In genomic region chr14:69634871-69635270, GRCh38 we compare ENCODE assay signal across 12 cellular contexts. TPM values are rescaled to one million over a fixed set of nuclear protein-coding genes. Genes with fewer than 3 reads are reported as not detected.
DNase-seq lines count a peak whose midpoint lies in the region; ATAC-seq and TF ChIP-seq lines count a peak whose summit lies in the region.
"Had no signal": no experiment of that assay in that cellular context is flagged by ENCODE, and none has a peak within 500 bp of the region (broad histone marks: within the 10 kb centered on the region; RNA-seq: fewer than 3 reads in every experiment).

No MANE protein-coding gene starts in this region.

- H4K91ac ChIP-seq in H9 (ENCODE audit: insufficient read length, low read depth, low read length): no peak overlapping the region

- H3K4me2 ChIP-seq in H9 (ENCODE audit: insufficient read depth, insufficient read length, low read length): no peak overlapping the region
- H3K4me2 ChIP-seq: neural progenitor cell had no signal

- H4K5ac ChIP-seq in H9 (ENCODE audit: insufficient read length, low read depth, low read length): no peak overlapping the region

- DNase-seq in heart left ventricle (no peak), cardiac septum (ENCODE audit: low spot score) (no peak), upper lobe of left lung (no peak), H9 (no peak), NCI-H2196 treated with DMSO at 0.1 percent for 48 hours (lab: John Stamatoyannopoulos, UW; ENCODE audit: unreplicated experiment) (no peak), DMS79 treated with DMSO at 0.1 percent for 48 hours (lab: John Stamatoyannopoulos, UW) (no peak)
- DNase-seq in naive thymus-derived CD4-positive, alpha-beta T cell: no peak
- DNase-seq: effector CD8-positive, alpha-beta T cell; EL; stimulated activated CD4-positive, alpha-beta T cell treated with anti-CD3 and anti-CD28 coated beads, Interleukin-12 subunit alpha, Interleukin-12 subunit beta, amount 100 ng/mL, for 4 hours had no signal

- no peaks in the 10 kb centered on the region for H4K20me1 ChIP-seq in H9 (ENCODE audit: control insufficient read depth, insufficient read depth, insufficient read length)

- H3K4me3 Mint-ChIP-seq in activated T-helper 17 cell treated with anti-CD3 and anti-CD28 coated beads, Interleukin-2, amount 50 U/mL, for 72 hours: peak overlapping the region; percentile 80
- H3K4me3 Mint-ChIP-seq in naive thymus-derived CD4-positive, alpha-beta T cell: peak overlapping the region; percentile 18 to 81 (median 68)
- no peak overlapping the region for H3K4me3 Mint-ChIP-seq in H9
- H3K4me3 Mint-ChIP-seq: neural progenitor cell had no signal

- no peak overlapping the region for H2BK15ac ChIP-seq in H9 (ENCODE audit: low read depth, low read length)

- CTCF ChIA-PET in naive thymus-derived CD4-positive, alpha-beta T cell (lab: Charles Lee): no interaction called here

- no peak overlapping the region for H2BK20ac ChIP-seq in H9 (ENCODE audit: low read depth, low read length, poor library complexity, severe bottlenecking)

- H2BK5ac ChIP-seq in H9 (ENCODE audit: insufficient read length, low read length): no peak overlapping the region

- H3K4me1 ChIP-seq in heart left ventricle: peaks cover 7 to 98% (median 93%) of the 10 kb centered on the region in 12 donors
- peaks cover 50 to 73% of the 10 kb centered on the region in 2 donors for H3K4me1 ChIP-seq in naive thymus-derived CD4-positive, alpha-beta T cell (ENCODE audit: control insufficient read depth in 2 of 2, insufficient read depth in 2 of 2, low read length in 2 of 2)
- H3K4me1 ChIP-seq in upper lobe of left lung: peaks cover 90 to 99% (median 92%) of the 10 kb centered on the region in 4 donors
- peaks cover 16% of the 10 kb centered on the region; the same call in 1 of the 2 replicates for H3K4me1 ChIP-seq in H9 (ENCODE audit: insufficient read depth, low read length)

- ATAC-seq in heart left ventricle (no peak), upper lobe of left lung (ENCODE audit: low FRiP score in 2 of 2) (no peak)
- ATAC-seq in activated T-helper 17 cell treated with anti-CD3 and anti-CD28 coated beads, Interleukin-2, amount 50 U/mL, for 72 hours (replicated peaks): no peak
- no peak for ATAC-seq in naive thymus-derived CD4-positive, alpha-beta T cell

- no peak overlapping the region for H2BK120ac ChIP-seq in H9 (ENCODE audit: low read depth, low read length, poor library complexity, severe bottlenecking)

- no peak for TF ChIP-seq POLR2A in heart left ventricle (IDR thresholded peaks at IDR 0.05)
- TF ChIP-seq POLR2A in upper lobe of left lung (IDR thresholded peaks at IDR 0.05): no peak

- peak overlapping the region; percentile 87 for H3K27ac Mint-ChIP-seq in activated T-helper 17 cell treated with anti-CD3 and anti-CD28 coated beads, Interleukin-2, amount 50 U/mL, for 72 hours
- peak overlapping the region; percentile 58 to 95 (median 85) for H3K27ac Mint-ChIP-seq in naive thymus-derived CD4-positive, alpha-beta T cell
- H3K27ac Mint-ChIP-seq in H9: no peak overlapping the region
- H3K27ac Mint-ChIP-seq: neural progenitor cell had no signal

- no peaks in the 10 kb centered on the region for H3K27me3 ChIP-seq in heart left ventricle
- no peaks in the 10 kb centered on the region for H3K27me3 ChIP-seq in naive thymus-derived CD4-positive, alpha-beta T cell (ENCODE audit: control insufficient read depth in 2 of 2, insufficient read depth in 2 of 2, low read length in 2 of 2)
- no peaks in the 10 kb centered on the region for H3K27me3 ChIP-seq in upper lobe of left lung
- no peaks in the 10 kb centered on the region for H3K27me3 ChIP-seq in H9 (ENCODE audit: insufficient read depth, low read length)
- H3K27me3 ChIP-seq: neural progenitor cell had no signal

- no peak overlapping the region for H3K4ac ChIP-seq in H9 (ENCODE audit: low read depth, low read length)

- no peak overlapping the region for H3K9ac ChIP-seq in H9 (ENCODE audit: extremely low read depth, insufficient read length, low read length)
- H3K9ac ChIP-seq: neural progenitor cell had no signal

- H3T11ph ChIP-seq in H9 (ENCODE audit: low read length): no peak overlapping the region

- intact Hi-C loops in heart left ventricle (cut with DNase I): no loop called here
- intact Hi-C loops in cardiac septum (cut with DNase I): loop anchor here (2.0 kb wide), 1 partner anchor 14 kb away; no protein-coding TSS in a partner anchor
- intact Hi-C loops in naive thymus-derived CD4-positive, alpha-beta T cell (cut with micrococcal nuclease): loop anchor here (1.0 to 5.0 kb wide), 2 partner anchors 10 to 33 kb away; no protein-coding TSS in a partner anchor

- POLR2A ChIA-PET in naive thymus-derived CD4-positive, alpha-beta T cell (lab: Charles Lee): interaction anchor here (0.7 to 2.1 kb wide), 7 partner anchors 10 to 133 kb away, joined by 3 to 7 read pairs (median 4); partner anchors contain the start of gene SUSD6

- H3K36me3 Mint-ChIP-seq in activated T-helper 17 cell treated with anti-CD3 and anti-CD28 coated beads, Interleukin-2, amount 50 U/mL, for 72 hours (ENCODE audit: low read depth): peaks cover 40% of the 10 kb centered on the region
- peaks cover 0 to 14% (median 0%) of the 10 kb centered on the region in 5 donors for H3K36me3 Mint-ChIP-seq in naive thymus-derived CD4-positive, alpha-beta T cell
- no peaks in the 10 kb centered on the region for H3K36me3 Mint-ChIP-seq in H9 (ENCODE audit: insufficient read depth in 1 of 3, low read depth in 3 of 3)
- H3K36me3 Mint-ChIP-seq: neural progenitor cell had no signal

- no peaks in the 10 kb centered on the region for H3K9me3 ChIP-seq in heart left ventricle
- no peaks in the 10 kb centered on the region for H3K9me3 ChIP-seq in naive thymus-derived CD4-positive, alpha-beta T cell (ENCODE audit: control insufficient read depth in 2 of 3, low read length in 3 of 3)
- H3K9me3 ChIP-seq in upper lobe of left lung: no peaks in the 10 kb centered on the region
- H3K9me3 ChIP-seq in H9 (ENCODE audit: control insufficient read depth, low read depth, low read length): no peaks in the 10 kb centered on the region

- no peaks in the 10 kb centered on the region for H3K27me3 Mint-ChIP-seq in activated T-helper 17 cell treated with anti-CD3 and anti-CD28 coated beads, Interleukin-2, amount 50 U/mL, for 72 hours
- no peaks in the 10 kb centered on the region for H3K27me3 Mint-ChIP-seq in naive thymus-derived CD4-positive, alpha-beta T cell
- no peaks in the 10 kb centered on the region for H3K27me3 Mint-ChIP-seq in H9 (ENCODE audit: low read depth)

- no peaks in the 10 kb centered on the region for H3K23me2 ChIP-seq in H9 (ENCODE audit: insufficient read length, low read depth, low read length, poor library complexity, severe bottlenecking)

- no peak overlapping the region for H2AFZ ChIP-seq in H9 (ENCODE audit: low read length)
- H2AFZ ChIP-seq: neural progenitor cell had no signal

- no peak overlapping the region for H2BK12ac ChIP-seq in H9 (ENCODE audit: insufficient read length, low read depth, low read length)

- peaks cover 76% of the 10 kb centered on the region for H3K4me1 Mint-ChIP-seq in activated T-helper 17 cell treated with anti-CD3 and anti-CD28 coated beads, Interleukin-2, amount 50 U/mL, for 72 hours
- peaks cover 81 to 98% (median 94%) of the 10 kb centered on the region in 7 donors for H3K4me1 Mint-ChIP-seq in naive thymus-derived CD4-positive, alpha-beta T cell
- peaks cover 69 to 75% of the 10 kb centered on the region in 2 experiments for H3K4me1 Mint-ChIP-seq in H9

- no peak overlapping the region for H3K4me3 ChIP-seq in heart left ventricle
- H3K4me3 ChIP-seq in naive thymus-derived CD4-positive, alpha-beta T cell (ENCODE audit: low read length): no peak overlapping the region
- no peak overlapping the region for H3K4me3 ChIP-seq in upper lobe of left lung
- H3K4me3 ChIP-seq: neural progenitor cell had no signal

- H3K9me3 Mint-ChIP-seq in activated T-helper 17 cell treated with anti-CD3 and anti-CD28 coated beads, Interleukin-2, amount 50 U/mL, for 72 hours: no peaks in the 10 kb centered on the region
- peaks cover 0 to 2% (median 0%) of the 10 kb centered on the region in 11 donors for H3K9me3 Mint-ChIP-seq in naive thymus-derived CD4-positive, alpha-beta T cell
- H3K9me3 Mint-ChIP-seq in H9: no peaks in the 10 kb centered on the region
- H3K9me3 Mint-ChIP-seq: neural progenitor cell had no signal

- no peaks in the 10 kb centered on the region for H3K79me1 ChIP-seq in H9 (ENCODE audit: insufficient read depth, low read depth, low read length, poor library complexity, severe bottlenecking)

- whole genome bisulfite sequencing in heart left ventricle, 4 donors: 78 to 92% (median 83%) methylated on average over 2 of the region's 2 CpGs
- WGBS in upper lobe of left lung, 2 donors: 90 to 94% methylated on average over 2 of the region's 2 CpGs
- WGBS in H9 (ENCODE audit: extremely low coverage, insufficient read length, low lambda C conversion rate): 100% methylated on average over 2 of the region's 2 CpGs

- H3K27ac ChIP-seq in heart left ventricle (peak overlapping the region; percentile 24 to 84 (median 68)), upper lobe of left lung (peak overlapping the region; percentile 8 to 79 (median 74)), H9 (ENCODE audit: insufficient read length, low read depth, low read length) (no peak overlapping the region)
- peak overlapping the region; percentile 57 for H3K27ac ChIP-seq in naive thymus-derived CD4-positive, alpha-beta T cell (ENCODE audit: low read depth, low read length)
- H3K27ac ChIP-seq: neural progenitor cell had no signal

- no peak overlapping the region for H3K14ac ChIP-seq in H9 (ENCODE audit: insufficient read depth, low read length)

- H3K79me2 ChIP-seq in H9 (ENCODE audit: insufficient read depth, low read length): no peaks in the 10 kb centered on the region

- no peak for TF ChIP-seq EP300 in upper lobe of left lung (IDR thresholded peaks at IDR 0.05)

- no peak overlapping the region for H3K56ac ChIP-seq in H9 (ENCODE audit: insufficient read length, low read depth, low read length)

- no peak overlapping the region for H4K8ac ChIP-seq in H9 (replicated peaks; ENCODE audit: insufficient read length, low read depth, low read length)

- no peak overlapping the region for H3K23ac ChIP-seq in H9 (ENCODE audit: insufficient read length, low read depth, low read length)

- H3K18ac ChIP-seq in H9 (ENCODE audit: insufficient read length, low read depth, low read length): no peak overlapping the region

- no peak overlapping the region for H2AK5ac ChIP-seq in H9 (ENCODE audit: insufficient read length, low read length)

- H3K36me3 ChIP-seq in heart left ventricle (no peaks in the 10 kb centered on the region), upper lobe of left lung (no peaks in the 10 kb centered on the region)
- no peaks in the 10 kb centered on the region for H3K36me3 ChIP-seq in naive thymus-derived CD4-positive, alpha-beta T cell (ENCODE audit: control insufficient read depth in 2 of 3, insufficient read depth in 3 of 3, low read length in 3 of 3)
- H3K36me3 ChIP-seq: neural progenitor cell had no signal

- TF ChIP-seq CTCF in heart left ventricle (IDR thresholded peaks at IDR 0.05) (no peak), upper lobe of left lung (IDR thresholded peaks at IDR 0.05) (no peak), H9 (conservative IDR thresholded peaks at IDR 0.05) (no peak)

RNA-seq across cellular contexts. Expression of gene SUSD6, which starts 23.5 kb away (rescaled TPM):
- total RNA-seq in heart left ventricle (10 to 100 TPM; 17.8 to 49.2 (median 24.8) TPM), cardiac septum (26.9 TPM), upper lobe of left lung (10 to 100 TPM; 63.4 to 90.4 (median 81.6) TPM), H9 (2021) (3.6 and 3.7 TPM in 2 replicates)
- polyA plus RNA-seq in heart left ventricle: 10 to 100 TPM in 1 of 2 donors, 1 to 10 TPM in 1; 5.8 to 18.7 TPM
- total RNA-seq in activated T-helper 17 cell treated with anti-CD3 and anti-CD28 coated beads, Interleukin-2, amount 50 U/mL, for 72 hours: 10 to 100 TPM; 76.9 to 96.4 TPM
- total RNA-seq in naive thymus-derived CD4-positive, alpha-beta T cell: 10 to 100 TPM; 42.9 to 90.8 (median 65.0) TPM
- polyA plus RNA-seq in naive thymus-derived CD4-positive, alpha-beta T cell: 1 to 10 TPM; 4.3 to 6.3 TPM

Comparison
In these comparisons a context has a peak if more than half of its experiments do, and no peak if none do; other contexts are left out.
1. intact Hi-C loops: an anchor here in cardiac septum (2.0 kb wide) and naive thymus-derived CD4-positive, alpha-beta T cell (1.0 to 5.0 kb wide); none called in heart left ventricle.
2. H3K27ac Mint-ChIP-seq: peak in activated T-helper 17 cell treated with anti-CD3 and anti-CD28 coated beads, Interleukin-2, amount 50 U/mL, for 72 hours (single experiment) and naive thymus-derived CD4-positive, alpha-beta T cell (9 of 9); none in H9 (0 of 3).
3. H3K4me3 Mint-ChIP-seq: peak in activated T-helper 17 cell treated with anti-CD3 and anti-CD28 coated beads, Interleukin-2, amount 50 U/mL, for 72 hours (single experiment) and naive thymus-derived CD4-positive, alpha-beta T cell (10 of 10); none in H9 (0 of 2).